ENCODE assay signal across 1 cellular context in genomic region chr10:132591166-132591971, GRCh38.
A peak's percentile ranks its signal among the peaks of the same experiment; 100 is the strongest.
TF ChIP-seq lines count a peak whose summit lies in the region.

No MANE protein-coding gene starts in this region.

TF ChIP-seq in HepG2, 621 proteins besides CTCF, POLR2A, EP300 and RAD21 (continued from another document and continues in another):
- TF ChIP-seq ZSCAN5A (CRISPR knock-in tag; IDR thresholded peaks at IDR 0.05; ENCODE audit: borderline replicate concordance) (no peak), MAZ (IDR thresholded peaks at IDR 0.05; ENCODE audit: borderline replicate concordance, low read depth, low read length) (no peak), MAZ (CRISPR knock-in tag; IDR thresholded peaks at IDR 0.05; ENCODE audit: low read depth) (0 out of 2 replicates have a peak, but pooled peaks have one; percentile 63), KAT8 (CRISPR knock-in tag; IDR thresholded peaks at IDR 0.05) (peak; percentile 18; the same call in 1 of the 2 replicates), ZSCAN9 (CRISPR knock-in tag; IDR thresholded peaks at IDR 0.05; ENCODE audit: borderline replicate concordance) (no peak; the same call in 1 of the 2 replicates), ZKSCAN5 (CRISPR knock-in tag; IDR thresholded peaks at IDR 0.05) (no peak), ZNF580 (CRISPR knock-in tag; IDR thresholded peaks at IDR 0.05; ENCODE audit: borderline replicate concordance, low read depth) (peak; percentile 30; the same call in 1 of the 2 replicates), ISL2 (CRISPR knock-in tag; IDR thresholded peaks at IDR 0.05) (0 out of 2 replicates have a peak, but pooled peaks have one; percentile 55), ZNF724P (CRISPR knock-in tag; IDR thresholded peaks at IDR 0.05; ENCODE audit: borderline replicate concordance) (no peak), ZFY (CRISPR knock-in tag; IDR thresholded peaks at IDR 0.05) (peak; percentile 79), ZBTB40 (IDR thresholded peaks at IDR 0.05) (no peak), ZBTB40 (CRISPR knock-in tag; IDR thresholded peaks at IDR 0.05) (peak; percentile 62), KDM2A (CRISPR knock-in tag; IDR thresholded peaks at IDR 0.05; ENCODE audit: borderline replicate concordance, low read depth) (peak; percentile 61; the same call in 1 of the 2 replicates), ASH2L (IDR thresholded peaks at IDR 0.05; ENCODE audit: insufficient read length, low read depth, low read length) (peak; percentile 34), NR2F1 (CRISPR knock-in tag; IDR thresholded peaks at IDR 0.05) (no peak), TBX2 (CRISPR knock-in tag; IDR thresholded peaks at IDR 0.05; ENCODE audit: borderline replicate concordance) (peak; percentile 82), NR2C2 (CRISPR knock-in tag; IDR thresholded peaks at IDR 0.05; ENCODE audit: borderline replicate concordance) (peak; percentile 59), ZNF777 (CRISPR knock-in tag; IDR thresholded peaks at IDR 0.05) (no peak), THAP9 (CRISPR knock-in tag; IDR thresholded peaks at IDR 0.05; ENCODE audit: borderline replicate concordance) (no peak), MAFF (IDR thresholded peaks at IDR 0.05; ENCODE audit: low read depth, low read length) (no peak), NR1H2 (CRISPR knock-in tag; IDR thresholded peaks at IDR 0.05; ENCODE audit: borderline replicate concordance, low read depth) (no peak), NR2F6 (IDR thresholded peaks at IDR 0.05) (peak; percentile 44; the same call in 1 of the 2 replicates), NR2F6 (CRISPR knock-in tag; IDR thresholded peaks at IDR 0.05) (peak; percentile 41), POLR2AphosphoS5 (IDR thresholded peaks at IDR 0.05; ENCODE audit: low read depth, low read length) (peak; percentile 47), FOSL2 (CRISPR knock-in tag; IDR thresholded peaks at IDR 0.05) (peak; percentile 92), SRY (CRISPR knock-in tag; IDR thresholded peaks at IDR 0.05) (no peak), TBL1XR1 (IDR thresholded peaks at IDR 0.05; ENCODE audit: borderline replicate concordance, low read length, partially characterized antibody) (no peak), ZNF569 (CRISPR knock-in tag; IDR thresholded peaks at IDR 0.05; ENCODE audit: borderline replicate concordance) (no peak), HDAC2 (CRISPR knock-in tag; IDR thresholded peaks at IDR 0.05) (no peak), ZFX (CRISPR knock-in tag; IDR thresholded peaks at IDR 0.05; ENCODE audit: low read depth) (peak; percentile 85)
- TF ChIP-seq, protein P1, sequence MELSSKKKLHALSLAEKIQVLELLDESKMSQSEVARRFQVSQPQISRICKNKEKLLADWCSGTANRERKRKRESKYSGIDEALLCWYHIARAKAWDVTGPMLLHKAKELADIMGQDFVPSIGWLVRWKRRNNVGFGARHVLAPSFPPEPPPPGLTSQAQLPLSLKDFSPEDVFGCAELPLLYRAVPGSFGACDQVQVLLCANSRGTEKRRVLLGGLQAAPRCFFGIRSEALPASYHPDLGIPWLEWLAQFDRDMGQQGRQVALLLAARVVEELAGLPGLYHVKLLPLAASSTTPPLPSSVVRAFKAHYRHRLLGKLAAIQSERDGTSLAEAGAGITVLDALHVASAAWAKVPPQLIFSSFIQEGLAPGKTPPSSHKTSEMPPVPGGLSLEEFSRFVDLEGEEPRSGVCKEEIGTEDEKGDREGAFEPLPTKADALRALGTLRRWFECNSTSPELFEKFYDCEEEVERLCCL (CRISPR knock-in tag; IDR thresholded peaks at IDR 0.05; ENCODE audit: borderline replicate concordance) = no peak
- TF ChIP-seq, protein P2, sequence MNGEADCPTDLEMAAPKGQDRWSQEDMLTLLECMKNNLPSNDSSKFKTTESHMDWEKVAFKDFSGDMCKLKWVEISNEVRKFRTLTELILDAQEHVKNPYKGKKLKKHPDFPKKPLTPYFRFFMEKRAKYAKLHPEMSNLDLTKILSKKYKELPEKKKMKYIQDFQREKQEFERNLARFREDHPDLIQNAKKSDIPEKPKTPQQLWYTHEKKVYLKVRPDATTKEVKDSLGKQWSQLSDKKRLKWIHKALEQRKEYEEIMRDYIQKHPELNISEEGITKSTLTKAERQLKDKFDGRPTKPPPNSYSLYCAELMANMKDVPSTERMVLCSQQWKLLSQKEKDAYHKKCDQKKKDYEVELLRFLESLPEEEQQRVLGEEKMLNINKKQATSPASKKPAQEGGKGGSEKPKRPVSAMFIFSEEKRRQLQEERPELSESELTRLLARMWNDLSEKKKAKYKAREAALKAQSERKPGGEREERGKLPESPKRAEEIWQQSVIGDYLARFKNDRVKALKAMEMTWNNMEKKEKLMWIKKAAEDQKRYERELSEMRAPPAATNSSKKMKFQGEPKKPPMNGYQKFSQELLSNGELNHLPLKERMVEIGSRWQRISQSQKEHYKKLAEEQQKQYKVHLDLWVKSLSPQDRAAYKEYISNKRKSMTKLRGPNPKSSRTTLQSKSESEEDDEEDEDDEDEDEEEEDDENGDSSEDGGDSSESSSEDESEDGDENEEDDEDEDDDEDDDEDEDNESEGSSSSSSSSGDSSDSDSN (CRISPR knock-in tag; IDR thresholded peaks at IDR 0.05) = peak; percentile 42; the same call in 1 of the 2 replicates
- TF ChIP-seq, protein P3, sequence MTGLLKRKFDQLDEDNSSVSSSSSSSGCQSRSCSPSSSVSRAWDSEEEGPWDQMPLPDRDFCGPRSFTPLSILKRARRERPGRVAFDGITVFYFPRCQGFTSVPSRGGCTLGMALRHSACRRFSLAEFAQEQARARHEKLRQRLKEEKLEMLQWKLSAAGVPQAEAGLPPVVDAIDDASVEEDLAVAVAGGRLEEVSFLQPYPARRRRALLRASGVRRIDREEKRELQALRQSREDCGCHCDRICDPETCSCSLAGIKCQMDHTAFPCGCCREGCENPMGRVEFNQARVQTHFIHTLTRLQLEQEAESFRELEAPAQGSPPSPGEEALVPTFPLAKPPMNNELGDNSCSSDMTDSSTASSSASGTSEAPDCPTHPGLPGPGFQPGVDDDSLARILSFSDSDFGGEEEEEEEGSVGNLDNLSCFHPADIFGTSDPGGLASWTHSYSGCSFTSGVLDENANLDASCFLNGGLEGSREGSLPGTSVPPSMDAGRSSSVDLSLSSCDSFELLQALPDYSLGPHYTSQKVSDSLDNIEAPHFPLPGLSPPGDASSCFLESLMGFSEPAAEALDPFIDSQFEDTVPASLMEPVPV (CRISPR knock-in tag; IDR thresholded peaks at IDR 0.05) = no peak
- TF ChIP-seq, protein P4, sequence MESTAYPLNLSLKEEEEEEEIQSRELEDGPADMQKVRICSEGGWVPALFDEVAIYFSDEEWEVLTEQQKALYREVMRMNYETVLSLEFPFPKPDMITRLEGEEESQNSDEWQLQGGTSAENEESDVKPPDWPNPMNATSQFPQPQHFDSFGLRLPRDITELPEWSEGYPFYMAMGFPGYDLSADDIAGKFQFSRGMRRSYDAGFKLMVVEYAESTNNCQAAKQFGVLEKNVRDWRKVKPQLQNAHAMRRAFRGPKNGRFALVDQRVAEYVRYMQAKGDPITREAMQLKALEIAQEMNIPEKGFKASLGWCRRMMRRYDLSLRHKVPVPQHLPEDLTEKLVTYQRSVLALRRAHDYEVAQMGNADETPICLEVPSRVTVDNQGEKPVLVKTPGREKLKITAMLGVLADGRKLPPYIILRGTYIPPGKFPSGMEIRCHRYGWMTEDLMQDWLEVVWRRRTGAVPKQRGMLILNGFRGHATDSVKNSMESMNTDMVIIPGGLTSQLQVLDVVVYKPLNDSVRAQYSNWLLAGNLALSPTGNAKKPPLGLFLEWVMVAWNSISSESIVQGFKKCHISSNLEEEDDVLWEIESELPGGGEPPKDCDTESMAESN (CRISPR knock-in tag; conservative IDR thresholded peaks at IDR 0.05) = 0 out of 2 replicates have a peak, but pooled peaks have one; percentile 21
- TF ChIP-seq, protein P5, sequence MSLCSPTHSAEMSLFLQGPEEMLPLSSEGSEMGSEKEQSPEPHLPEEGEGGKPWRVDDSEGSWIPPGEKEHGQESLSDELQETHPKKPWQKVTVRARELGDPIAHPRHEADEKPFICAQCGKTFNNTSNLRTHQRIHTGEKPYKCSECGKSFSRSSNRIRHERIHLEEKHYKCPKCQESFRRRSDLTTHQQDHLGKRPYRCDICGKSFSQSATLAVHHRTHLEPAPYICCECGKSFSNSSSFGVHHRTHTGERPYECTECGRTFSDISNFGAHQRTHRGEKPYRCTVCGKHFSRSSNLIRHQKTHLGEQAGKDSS (CRISPR knock-in tag; IDR thresholded peaks at IDR 0.05; ENCODE audit: borderline replicate concordance, low read depth) = 0 out of 2 replicates have a peak, but pooled peaks have one; percentile 67
